ENCODE assay signal across 23 cellular contexts in the genomic region with DNA sequence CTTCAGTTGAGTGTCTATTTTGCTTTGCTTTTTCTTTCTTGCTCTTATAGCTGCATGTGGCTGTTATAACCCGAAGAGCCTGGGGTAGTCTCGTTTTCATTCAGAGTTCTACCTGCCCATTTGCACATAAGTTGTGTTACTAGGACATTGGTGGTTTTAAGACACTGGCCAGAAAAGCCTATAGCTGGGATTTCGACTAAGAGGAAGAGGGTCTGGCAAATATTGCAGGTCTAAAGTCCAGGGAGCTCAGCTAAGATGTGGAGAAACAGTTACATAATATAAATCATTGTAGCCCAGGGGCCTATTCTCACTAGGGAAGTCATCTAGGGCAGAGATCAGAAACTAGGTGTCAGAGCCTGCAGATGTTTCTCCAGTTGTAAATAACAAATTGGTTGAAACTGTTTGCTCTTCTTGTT.
"Had no signal": no experiment of that assay in that cellular context is flagged by ENCODE, and none has a peak within 500 bp of the region (broad histone marks: within the 10 kb centered on the region; RNA-seq: fewer than 3 reads in every experiment).

No MANE protein-coding gene starts in this region.

- H3K4me3 ChIP-seq: heart left ventricle, left ventricle myocardium inferior, pancreas, psoas muscle, right atrium auricular region, upper lobe of right lung had no signal

- FAIRE-seq: kidney, pancreas had no signal

- H3K27me3 ChIP-seq: heart left ventricle, neutrophil, pancreas, right atrium auricular region, upper lobe of right lung had no signal

- H3K4me1 ChIP-seq: pancreas, upper lobe of right lung had no signal

- H3K9me3 ChIP-seq: heart left ventricle, left ventricle myocardium inferior, neutrophil, pancreas, psoas muscle, right atrium auricular region, upper lobe of right lung had no signal

- H3K36me3 ChIP-seq: heart left ventricle, left ventricle myocardium inferior, neutrophil, pancreas, right atrium auricular region, upper lobe of right lung had no signal

- DNase-seq: activated CD4-positive, alpha-beta T cell treated with anti-CD3 and anti-CD28 coated beads, Interleukin-2, amount 50 U/mL, for 4 hours; activated CD8-positive, alpha-beta memory T cell treated with anti-CD3 and anti-CD28 coated beads, Interleukin-2, amount 50 U/mL, for 48 hours; activated effector memory CD4-positive, alpha-beta T cell treated with Interleukin-2 at 50 U/mL for 16 hours; activated naive CD4-positive, alpha-beta T cell treated with anti-CD3 and anti-CD28 coated beads, Interleukin-2, amount 50 U/mL, for 16 hours; activated naive CD8-positive, alpha-beta T cell treated with anti-CD3 and anti-CD28 coated beads, Interleukin-2, amount 50 U/mL, for 24 hours; activated T-cell treated with anti-CD3 and anti-CD28 coated beads, Interleukin-2, amount 50 U/mL, for 48 hours; aorta; heart left ventricle; kidney; left ventricle myocardium inferior; mammary epithelial cell; midbrain; pancreas; psoas muscle; stimulated activated CD4-positive, alpha-beta T cell treated with anti-CD3 and anti-CD28 coated beads, Interleukin-4, amount 100 ng/mL, for 24 hours; stimulated activated naive CD4-positive, alpha-beta T cell treated with Interleukin-2 at 50 U/mL for 16 hours; T-helper 1 cell; upper lobe of right lung had no signal

- H3K27ac ChIP-seq: epithelial cell of prostate, heart left ventricle, left ventricle myocardium inferior, neutrophil, pancreas, psoas muscle, right atrium auricular region, upper lobe of right lung had no signal

- ATAC-seq: activated naive CD8-positive, alpha-beta T cell treated with anti-CD3 and anti-CD28 coated beads, Interleukin-2, amount 50 U/mL, for 24 hours; heart left ventricle; natural killer cell treated with Interleukin-12 subunit alpha and Interleukin-12 subunit beta and Interleukin-15 and Interleukin-18, amount 100 ng/mL, for 72 hours; pancreas; psoas muscle; upper lobe of right lung; WTC11 had no signal
